In the genomic region with DNA sequence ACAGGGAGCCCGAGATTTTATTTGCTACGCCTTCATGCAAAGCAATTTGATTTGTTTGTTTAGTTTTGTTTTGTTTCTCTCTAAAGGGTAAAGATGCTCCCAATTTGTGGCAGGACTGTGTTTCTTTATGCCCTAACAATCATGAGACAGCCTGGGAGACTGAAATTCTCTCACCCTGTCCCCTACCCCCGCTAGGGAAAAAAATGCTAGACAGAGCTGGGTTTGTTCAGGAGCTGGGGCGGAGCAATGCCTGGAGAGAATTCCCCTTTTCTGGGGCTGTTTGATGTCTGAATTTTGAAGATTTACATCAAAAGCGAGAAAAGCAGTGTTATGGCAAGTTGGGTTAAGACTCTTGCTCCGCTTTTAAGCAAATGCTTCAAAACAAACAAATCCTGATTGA, we compare ENCODE assay signal across 16 cellular contexts. TPM values are rescaled to one million over a fixed set of nuclear protein-coding genes. Genes with fewer than 3 reads are reported as not detected.
DNase-seq lines count a peak whose midpoint lies in the region; ATAC-seq, FAIRE-seq and TF ChIP-seq lines count a peak whose summit lies in the region.
"Had no signal": no experiment of that assay in that cellular context is flagged by ENCODE, and none has a peak within 500 bp of the region (broad histone marks: within the 10 kb centered on the region; RNA-seq: fewer than 3 reads in every experiment).

No MANE protein-coding gene starts in this region.

- no peak for TF ChIP-seq POLR2A in HepG2 (IDR thresholded peaks at IDR 0.05; ENCODE audit: insufficient read depth in 1 of 2, low read depth in 2 of 2, low read length in 2 of 2)

- in situ Hi-C loops in HepG2 (cut with HindIII; ENCODE audit: extremely low pct_ligation_motif_present, low pct_unique_long_range_greater_than_20kb), result no loop called here

- POLR2A ChIA-PET in HepG2 (lab: Yijun Ruan, JAX), result no interaction called here

- DNase-seq in HepG2 (ENCODE audit: low spot score) (no peak), head of caudate nucleus (peak in 31 of 42 donors; percentile 30 to 86 (median 60)), sciatic nerve (ENCODE audit: low spot score) (no peak)
- no peak for DNase-seq in stimulated activated CD4-positive, alpha-beta T cell treated with anti-CD3 and anti-CD28 coated beads, Interleukin-2, amount 100 ng/mL, for 48 hours
- DNase-seq: dermis blood vessel endothelial cell; GM23248; NCI-H1436; NCI-H446; OCI-M1; retina; stimulated activated naive CD8-positive, alpha-beta T cell treated with anti-CD3 and anti-CD28 coated beads, Interleukin-15, Interleukin-2, amounts not matched to agents 100 U/mL and 50 U/mL, for 24 hours had no signal

- no peaks in the 10 kb centered on the region for H3K79me2 ChIP-seq in HepG2 (ENCODE audit: insufficient read depth, low read length)

- H3K4me1 ChIP-seq in liver (ENCODE audit: control insufficient read depth in 4 of 4, insufficient read depth in 4 of 4, low read length in 3 of 4) (peaks cover 10 to 55% (median 41%) of the 10 kb centered on the region in 4 donors), HepG2 (ENCODE audit: insufficient read depth, low read length) (no peaks in the 10 kb centered on the region)

- 80% methylated on average over 6 of the region's 6 CpGs for WGBS in liver
- WGBS in HepG2 (ENCODE audit: low lambda C conversion rate), result 34% methylated on average over 6 of the region's 6 CpGs

- no peak for TF ChIP-seq CTCF in liver (IDR thresholded peaks at IDR 0.05; ENCODE audit: low read depth, low read length, missing input control)
- no peak for TF ChIP-seq CTCF in HepG2 (CRISPR knock-in tag; IDR thresholded peaks at IDR 0.05)

- BruUV-seq in HepG2 (replicated peaks; lab: Mats Ljungman, UMichigan), result no TSS peak

- H3K9me3 ChIP-seq in liver (ENCODE audit: control insufficient read depth in 4 of 4, low read length in 3 of 4) (no peaks in the 10 kb centered on the region), HepG2 (ENCODE audit: low read length) (no peaks in the 10 kb centered on the region)

- no peak overlapping the region for H2AFZ ChIP-seq in HepG2 (ENCODE audit: low read length)
- H2AFZ ChIP-seq: GM23248 had no signal

- H3K36me3 ChIP-seq in liver (ENCODE audit: control insufficient read depth in 4 of 4, insufficient read depth in 3 of 4, low read depth in 1 of 4, low read length in 3 of 4) (peaks cover 0 to 2% (median 0%) of the 10 kb centered on the region in 4 donors), HepG2 (replicated peaks in 1 of 2; ENCODE audit: control insufficient read depth in 1 of 2, insufficient read depth in 2 of 2, low read length in 2 of 2) (no peaks in the 10 kb centered on the region)

- H3K27ac ChIP-seq in liver (ENCODE audit: low read depth in 1 of 2, low read length in 2 of 2), result peak overlapping the region; percentile 75 to 88
- no peak overlapping the region for H3K27ac ChIP-seq in HepG2 (ENCODE audit: extremely low read length, insufficient read depth, low read length)
- H3K27ac ChIP-seq: GM23248 had no signal

- H4K20me1 ChIP-seq in HepG2 (ENCODE audit: insufficient read depth, low read length), result no peaks in the 10 kb centered on the region

- H3K9ac ChIP-seq in liver (ENCODE audit: low read depth in 1 of 2, low read length in 2 of 2), result no peak overlapping the region
- no peak overlapping the region for H3K9ac ChIP-seq in HepG2 (ENCODE audit: insufficient read depth, low read depth, low read length)
- H3K9ac ChIP-seq: GM23248 had no signal

- CTCF ChIA-PET in HepG2 (lab: Yijun Ruan, JAX; ENCODE audit: low intra/inter-chr PET ratio, low total read pairs), result no interaction called here

- TF ChIP-seq RAD21 in liver (IDR thresholded peaks at IDR 0.05), result no peak
- TF ChIP-seq RAD21 in HepG2 (CRISPR knock-in tag; IDR thresholded peaks at IDR 0.05), result no peak

- FAIRE-seq in HepG2 (lab: Jason Lieb, UNC), result no peak

- H3K4me3 ChIP-seq in liver (ENCODE audit: low read depth in 1 of 3, low read length in 3 of 3) (no peak overlapping the region), HepG2 (replicated peaks in 1 of 3; ENCODE audit: insufficient read depth in 1 of 3, low read depth in 2 of 3, low read length in 3 of 3) (no peak overlapping the region)
- H3K4me3 ChIP-seq: GM23248 had no signal

- no peak overlapping the region for H3K4me2 ChIP-seq in HepG2 (ENCODE audit: low read depth, low read length)

- ATAC-seq in HepG2 (no peak), sciatic nerve (peak; percentile 46), HG03460 (IDR thresholded peaks at IDR 0.05; ENCODE audit: unreplicated experiment) (no peak), HG02678 (IDR thresholded peaks at IDR 0.05; ENCODE audit: unreplicated experiment) (no peak), SK-N-SH treated with all-trans-retinoic acid at 6 μM for 48 hours (no peak)
- ATAC-seq: stimulated activated naive CD8-positive, alpha-beta T cell treated with anti-CD3 and anti-CD28 coated beads, Interleukin-15, Interleukin-2, amounts not matched to agents 100 U/mL and 50 U/mL, for 24 hours; WTC11 had no signal

- intact Hi-C loops in HepG2 (cut with micrococcal nuclease; ENCODE audit: unreplicated experiment) (no loop called here), head of caudate nucleus (cut with DNase I) (no loop called here), sciatic nerve (cut with DNase I) (no loop called here)

- H3K27me3 ChIP-seq in liver (ENCODE audit: control insufficient read depth in 4 of 4, insufficient read depth in 4 of 4, low read length in 3 of 4), result no peaks in the 10 kb centered on the region
- H3K27me3 ChIP-seq in HepG2 (ENCODE audit: control insufficient read depth in 1 of 2, insufficient read depth in 2 of 2, low read length in 2 of 2), result peaks cover 0 to 30% of the 10 kb centered on the region in 2 experiments; a peak in 2 of 5 replicates

- TF ChIP-seq EP300 in HepG2 (IDR thresholded peaks at IDR 0.05; ENCODE audit: low read depth in 2 of 2, low read length in 2 of 2), result no peak
- TF ChIP-seq EP300 in HepG2 (CRISPR knock-in tag; IDR thresholded peaks at IDR 0.05; ENCODE audit: borderline replicate concordance), result no peak

TF ChIP-seq in liver, 16 proteins besides CTCF, POLR2A, EP300 and RAD21 (continues in another document):
- TF ChIP-seq YY1 (IDR thresholded peaks at IDR 0.05) (no peak), JUND (IDR thresholded peaks at IDR 0.05) (no peak), NR2F2 (IDR thresholded peaks at IDR 0.05) (no peak)

TF ChIP-seq in HepG2, 621 proteins besides CTCF, POLR2A, EP300 and RAD21 (continues in another document):
- TF ChIP-seq FOXA1 (IDR thresholded peaks at IDR 0.05) (no peak), FOXA1 (CRISPR knock-in tag; IDR thresholded peaks at IDR 0.05) (no peak), SALL1 (CRISPR knock-in tag; IDR thresholded peaks at IDR 0.05) (no peak), NFE2 (CRISPR knock-in tag; IDR thresholded peaks at IDR 0.05) (no peak)

TF ChIP-seq in SK-N-SH treated with all-trans-retinoic acid at 6 μM for 48 hours, 23 proteins besides CTCF, POLR2A, EP300 and RAD21:
- TF ChIP-seq ISL1 (CRISPR knock-in tag; IDR thresholded peaks at IDR 0.05) (no peak), CSDC2 (CRISPR knock-in tag; IDR thresholded peaks at IDR 0.05) (no peak), PPARA (CRISPR knock-in tag; IDR thresholded peaks at IDR 0.05; ENCODE audit: borderline replicate concordance) (no peak), ARNTL (CRISPR knock-in tag; IDR thresholded peaks at IDR 0.05; ENCODE audit: borderline replicate concordance, low read depth) (no peak), ZC3H10 (CRISPR knock-in tag; IDR thresholded peaks at IDR 0.05) (no peak), GLIS3 (CRISPR knock-in tag; IDR thresholded peaks at IDR 0.05) (no peak)

RNA-seq across cellular contexts. Expression of gene MAF, which starts 8.4 kb away (rescaled TPM):
- total RNA-seq in liver (10 to 100 TPM; 16.0 to 20.9 TPM), HepG2 (2016; rRNA removed; fragmentation: Illumina TruSeq; extraction: Trizol) (0.10 and 0.31 TPM in 2 replicates), sciatic nerve (168 TPM)
- polyA plus RNA-seq in liver (10 to 100 TPM in 1 of 2 donors, 1 to 10 TPM in 1; 9.7 to 17.5 TPM), HepG2 (2011; rRNA removed) (0.07 and 0.13 TPM in 2 replicates)
- total RNA-seq in HepG2 (2016; cell fraction: cytosol; rRNA removed; fragmentation: Illumina TruSeq; extraction: Trizol; ENCODE audit: low read depth), result under 0.01 and 0.10 TPM in 2 replicates
- total RNA-seq in HepG2 (2016; cell fraction: insoluble cytoplasmic fraction; rRNA removed; fragmentation: Illumina TruSeq; extraction: Trizol), result 0.15 and 0.30 TPM in 2 replicates
- total RNA-seq in HepG2 (2016; cell fraction: membrane; rRNA removed; fragmentation: Illumina TruSeq; extraction: Trizol), result 0.06 and 0.14 TPM in 2 replicates
- 0.47 and 0.65 TPM in 2 replicates for total RNA-seq in HepG2 (2016; cell fraction: nucleus; rRNA removed; fragmentation: Illumina TruSeq; extraction: Trizol)
- polyA plus RNA-seq in HepG2 (2011; cell fraction: cytosol; rRNA removed), result 0.01 and 0.09 TPM in 2 replicates
- 0.18 and 0.31 TPM in 2 replicates for polyA plus RNA-seq in HepG2 (2011; cell fraction: nucleus; rRNA removed)
- polyA plus RNA-seq in HepG2 (2012), result 0.03 and 0.04 TPM in 2 replicates
- not detected in 2 replicates for polyA plus RNA-seq in HepG2 (2016; cell fraction: cytosol; fragmentation: Illumina TruSeq; extraction: Trizol; ENCODE audit: low read depth)
- polyA plus RNA-seq in HepG2 (2016; cell fraction: insoluble cytoplasmic fraction; fragmentation: Illumina TruSeq; extraction: Trizol; ENCODE audit: low read depth), result 0.25 and 0.30 TPM in 2 replicates
- polyA plus RNA-seq in HepG2 (2016; cell fraction: membrane; fragmentation: Illumina TruSeq; extraction: Trizol; ENCODE audit: low read depth), result 0.08 and 0.10 TPM in 2 replicates
- polyA plus RNA-seq in HepG2 (2016; cell fraction: nucleus; fragmentation: Illumina TruSeq; extraction: Trizol; ENCODE audit: insufficient read depth, low read depth), result 0.51 and 0.52 TPM in 2 replicates
- polyA minus RNA-seq in HepG2 (2011; rRNA and poly(A)+ RNA removed; ENCODE audit: low replicate concordance), result 0.12 TPM in 1 of 2 replicates, not detected in the other
- 0.20 and 0.35 TPM in 2 replicates for polyA minus RNA-seq in HepG2 (2011; cell fraction: cytosol; rRNA and poly(A)+ RNA removed)
- polyA minus RNA-seq in HepG2 (2011; cell fraction: nucleus; rRNA and poly(A)+ RNA removed), result 0.25 and 0.26 TPM in 2 replicates
- polyA plus RNA-seq: GM23248 had no signal

Comparison
In these comparisons a context has a peak if more than half of its experiments do, and no peak if none do; other contexts are left out.
1. RNA of gene MAF, which starts 8.4 kb away (total RNA-seq): 168 TPM in sciatic nerve (single experiment) and 16.0 to 20.9 TPM in liver; under 0.01 to 0.65 TPM in HepG2; every median in the first group is over 10 times any median in the second.
2. DNase-seq: peak in head of caudate nucleus (31 of 42); none in HepG2 (single experiment), sciatic nerve (single experiment) and stimulated activated CD4-positive, alpha-beta T cell treated with anti-CD3 and anti-CD28 coated beads, Interleukin-2, amount 100 ng/mL, for 48 hours (0 of 2).